21 cellular contexts compared by ENCODE assay signal in the genomic region with DNA sequence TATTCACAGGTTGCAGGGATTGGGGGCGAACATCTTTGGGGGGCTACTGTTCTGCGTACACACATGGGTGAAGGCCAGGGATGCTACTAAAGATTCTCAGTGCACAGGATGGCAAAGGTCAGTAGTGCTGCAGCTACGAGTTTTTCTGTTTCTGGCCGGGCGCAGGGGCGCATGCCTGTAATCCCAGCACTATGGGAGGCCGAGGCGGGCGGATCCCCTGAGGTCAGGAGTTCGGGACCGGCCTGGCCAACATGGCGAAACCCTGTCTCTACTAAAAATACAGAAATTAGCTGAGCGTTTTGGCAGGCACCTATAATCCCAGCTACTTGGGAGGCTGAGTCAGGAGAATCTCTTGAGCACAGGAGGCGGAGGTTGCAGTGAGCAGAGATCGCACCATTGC. TPM values are rescaled to one million over a fixed set of nuclear protein-coding genes. Genes with fewer than 3 reads are reported as not detected.
DNase-seq lines count a peak whose midpoint lies in the region; FAIRE-seq and TF ChIP-seq lines count a peak whose summit lies in the region.
"Had no signal": no experiment of that assay in that cellular context is flagged by ENCODE, and none has a peak within 500 bp of the region (broad histone marks: within the 10 kb centered on the region; RNA-seq: fewer than 3 reads in every experiment).

No MANE protein-coding gene starts in this region.

- H3K4me1 Mint-ChIP-seq in T-helper 2 cell treated with Interferon-gamma antibody and Interleukin-4, amounts not matched to agents 5 μg/mL and 100 μg/mL, for 36 hours (ENCODE audit: low read depth) = peaks cover 7% of the 10 kb centered on the region

- FAIRE-seq in H1 (lab: Jason Lieb, UNC) = no peak
- FAIRE-seq: A204.1, G401.6, GM12878, GM19239 had no signal

- peaks cover 3% of the 10 kb centered on the region for H3K27me3 Mint-ChIP-seq in T-helper 2 cell treated with Interferon-gamma antibody and Interleukin-4, amounts not matched to agents 5 μg/mL and 100 μg/mL, for 36 hours (ENCODE audit: low read depth)
- H3K27me3 Mint-ChIP-seq: CD4-positive, CD25-positive, alpha-beta regulatory T cell had no signal

- no peak overlapping the region for H4K8ac ChIP-seq in H1 (ENCODE audit: extremely low read depth, insufficient read depth, low read length)

- no peak overlapping the region for H3K4ac ChIP-seq in H1 (replicated peaks; ENCODE audit: insufficient read length, low read depth, low read length)

- no peak overlapping the region for H3K27ac ChIP-seq in H1 (ENCODE audit: low read depth, low read length)
- H3K27ac ChIP-seq: 22Rv1, BLaER1, C4-2B, GM23248 had no signal

- no peak overlapping the region for H2BK120ac ChIP-seq in H1 (replicated peaks; ENCODE audit: low read depth, low read length)

- no peak overlapping the region for H3K4me3 ChIP-seq in MG63
- H3K4me3 ChIP-seq in H1 (ENCODE audit: extremely low read depth in 1 of 4, insufficient read depth in 2 of 4, low read depth in 3 of 4, low read length in 4 of 4) = no peak overlapping the region
- H3K4me3 ChIP-seq: BLaER1, GM12878, GM23248 had no signal

- H2BK5ac ChIP-seq in H1 (ENCODE audit: low read depth, low read length) = no peak overlapping the region

- peaks cover 2% of the 10 kb centered on the region for H3K36me3 Mint-ChIP-seq in T-helper 2 cell treated with Interferon-gamma antibody and Interleukin-4, amounts not matched to agents 5 μg/mL and 100 μg/mL, for 36 hours (ENCODE audit: low read depth)
- H3K36me3 Mint-ChIP-seq: CD4-positive, CD25-positive, alpha-beta regulatory T cell; CD8-positive, alpha-beta T cell had no signal

- H3K27me3 ChIP-seq in MG63 = no peaks in the 10 kb centered on the region
- H3K27me3 ChIP-seq in H1 (replicated peaks in 1 of 4; ENCODE audit: control insufficient read depth in 3 of 4, extremely low read depth in 1 of 4, insufficient read depth in 3 of 4, low read length in 3 of 4) = peaks cover 0 to 7% (median 0%) of the 10 kb centered on the region in 4 experiments; a peak in 3 of 7 replicates

- peaks cover 12% of the 10 kb centered on the region; the same call in 1 of the 2 replicates for H3K23me2 ChIP-seq in H1 (ENCODE audit: low read depth, low read length)

- H4K91ac ChIP-seq in H1 (replicated peaks; ENCODE audit: insufficient read length, low read length) = no peak overlapping the region

- no peak overlapping the region for H3K9ac ChIP-seq in H1 (replicated peaks in 1 of 4; ENCODE audit: extremely low read depth in 1 of 4, low read depth in 3 of 4, low read length in 3 of 4)
- H3K9ac ChIP-seq: BLaER1, GM23248 had no signal

- H3K9me3 ChIP-seq in MG63 = no peaks in the 10 kb centered on the region
- H3K9me3 ChIP-seq in H1 (ENCODE audit: insufficient read depth in 2 of 2, low read depth in 1 of 2, low read length in 1 of 2) = no peaks in the 10 kb centered on the region
- H3K9me3 ChIP-seq: BLaER1, Caco-2 had no signal

- H3K14ac ChIP-seq in H1 (ENCODE audit: insufficient read length) = no peak overlapping the region

- TF ChIP-seq RAD21 in H1 (IDR thresholded peaks at IDR 0.05 in 1 of 2, conservative IDR thresholded peaks at IDR 0.05 in 1 of 2; ENCODE audit: low read depth in 2 of 2, low read length in 2 of 2) = no peak

- no peak overlapping the region for H3K56ac ChIP-seq in H1 (replicated peaks; ENCODE audit: insufficient read length, low read depth, low read length)

- no peak overlapping the region for H3K4me2 ChIP-seq in H1 (ENCODE audit: insufficient read depth in 1 of 2, low read depth in 2 of 2, low read length in 2 of 2)
- H3K4me2 ChIP-seq: BLaER1 had no signal

- no peak for TF ChIP-seq EP300 in H1 (IDR thresholded peaks at IDR 0.05; ENCODE audit: borderline replicate concordance in 1 of 2, low read depth in 2 of 2, low read length in 2 of 2)

- CTCF ChIA-PET in H1 (lab: Charles Lee; ENCODE audit: partially characterized antibody) = interaction anchor here (1.2 to 3.1 kb wide), 5 partner anchors 9 to 77 kb away, joined by 3 to 18 read pairs (median 6); no protein-coding TSS in a partner anchor

- peaks cover 3 to 9% (median 6%) of the 10 kb centered on the region in 4 experiments for H3K4me1 ChIP-seq in H1 (replicated peaks in 1 of 4; ENCODE audit: control insufficient read depth in 3 of 4, insufficient read depth in 4 of 4, low read length in 3 of 4)

- H2BK20ac ChIP-seq in H1 (ENCODE audit: low read length) = 0 out of 2 replicates have a peak overlapping the region, but pooled peaks have one; percentile 10

- DNase-seq in T-helper 2 cell treated with Interferon-gamma antibody and Interleukin-4, amounts not matched to agents 5 μg/mL and 100 μg/mL, for 36 hours (ENCODE audit: low spot score) = no peak
- DNase-seq in T-helper 2 cell (no peak), MG63 (peak; percentile 37), H1 (ENCODE audit: low read depth in 1 of 2, low spot score in 2 of 2) (no peak), activated T-cell treated with anti-CD3 and anti-CD28 coated beads for 4 hours (no peak), NCI-H2196 treated with DMSO at 0.1 percent for 48 hours (lab: John Stamatoyannopoulos, UW; ENCODE audit: unreplicated experiment) (no peak)
- DNase-seq: Caco-2; CD4-positive, CD25-positive, alpha-beta regulatory T cell; CD8-positive, alpha-beta T cell; DMS153; DND-41; GM23248; H9 had no signal

- WGBS in H1 (ENCODE audit: extremely low coverage in 1 of 2, insufficient coverage in 1 of 2, insufficient read length in 1 of 2, insufficient replicate concordance in 2 of 2, low coverage in 1 of 2, low lambda C conversion rate in 2 of 2, missing lambda C conversion rate in 1 of 2), 2 experiments = 87% methylated on average over 15 of the region's 15 CpGs; no CpG with 5 or more reads in 1 of the 2 experiments

- peaks cover 7 to 9% of the 10 kb centered on the region in 2 experiments; a peak in 3 of 4 replicates for H3K79me2 ChIP-seq in H1 (ENCODE audit: control insufficient read depth in 1 of 2, insufficient read depth in 2 of 2, low read length in 2 of 2)

- H3K27ac Mint-ChIP-seq in T-helper 2 cell treated with Interferon-gamma antibody and Interleukin-4, amounts not matched to agents 5 μg/mL and 100 μg/mL, for 36 hours = peak overlapping the region; percentile 2
- H3K27ac Mint-ChIP-seq: B cell; CD8-positive, alpha-beta T cell; H9 had no signal

- H2BK15ac ChIP-seq in H1 (ENCODE audit: low read length) = no peak overlapping the region

- peaks cover 9% of the 10 kb centered on the region for H3K36me3 ChIP-seq in MG63
- H3K36me3 ChIP-seq in H1 (ENCODE audit: control insufficient read depth in 2 of 4, insufficient read depth in 4 of 4, low read length in 3 of 4) = no peaks in the 10 kb centered on the region
- H3K36me3 ChIP-seq: BLaER1 had no signal

- H3K18ac ChIP-seq in H1 (ENCODE audit: extremely low read depth, low read length) = no peak overlapping the region

- TF ChIP-seq CTCF in H1 (IDR thresholded peaks at IDR 0.05; ENCODE audit: control extremely low read depth in 1 of 3, insufficient read depth in 1 of 3, low read depth in 1 of 3, low read length in 3 of 3) = no peak

- H2AK5ac ChIP-seq in H1 (ENCODE audit: low read depth, low read length) = no peak overlapping the region

- H3K79me1 ChIP-seq in H1 (ENCODE audit: low read depth, low read length) = peaks cover 3% of the 10 kb centered on the region; the same call in 1 of the 2 replicates

- H4K5ac ChIP-seq in H1 (ENCODE audit: insufficient read length, low read depth, low read length) = no peak overlapping the region

- no peak for TF ChIP-seq POLR2A in H1 (IDR thresholded peaks at IDR 0.05; ENCODE audit: control extremely low read depth in 1 of 2, low read depth in 2 of 2, low read length in 2 of 2)

- H2AFZ ChIP-seq in H1 (ENCODE audit: low read length) = no peak overlapping the region
- H2AFZ ChIP-seq: GM23248 had no signal

- no peak overlapping the region for H3K4me3 Mint-ChIP-seq in T-helper 2 cell treated with Interferon-gamma antibody and Interleukin-4, amounts not matched to agents 5 μg/mL and 100 μg/mL, for 36 hours
- H3K4me3 Mint-ChIP-seq: B cell; CD8-positive, alpha-beta T cell; H9 had no signal

- H3K9me3 Mint-ChIP-seq in T-helper 2 cell treated with Interferon-gamma antibody and Interleukin-4, amounts not matched to agents 5 μg/mL and 100 μg/mL, for 36 hours = no peaks in the 10 kb centered on the region
- H3K9me3 Mint-ChIP-seq: CD4-positive, CD25-positive, alpha-beta regulatory T cell; CD8-positive, alpha-beta T cell; H9 had no signal

- peaks cover 0 to 5% of the 10 kb centered on the region in 2 experiments for H4K20me1 ChIP-seq in H1 (replicated peaks in 1 of 2; ENCODE audit: control insufficient read depth in 1 of 2, insufficient read depth in 2 of 2, low read length in 2 of 2)

- POLR2A ChIA-PET in H1 (lab: Charles Lee; ENCODE audit: partially characterized antibody) = interaction anchor here (0.7 to 1.8 kb wide), 4 partner anchors 24 to 142 kb away, joined by 3 to 5 read pairs (median 4); partner anchors contain the start of genes RPS2, SYNGR3 and TRAF7

- no peak overlapping the region for H3K23ac ChIP-seq in H1 (ENCODE audit: insufficient read length)

- no peak overlapping the region for H2BK12ac ChIP-seq in H1 (ENCODE audit: low read depth, low read length)

RNA-seq across cellular contexts. Expression of gene ZNF598, which starts 3.9 kb away (rescaled TPM):
- 75.0 and 86.5 TPM in 2 replicates for total RNA-seq in MG63 (2014; rRNA removed; shearing (Covaris generic); ENCODE audit: low replicate concordance)
- 47.6 and 51.7 TPM in 2 replicates for total RNA-seq in H1 (2021; fragmentation: NEBNext Ultra II Directional; extraction: Animal tissue kit (Norgen Biotek cat#: 25700))
- polyA plus RNA-seq in H1 (2011; rRNA removed) = 29.3 and 43.0 TPM in 2 replicates
- polyA plus RNA-seq in H1 (2011; cell fraction: cytosol; rRNA removed) = 32.3 TPM
- 108 TPM for polyA plus RNA-seq in H1 (2011; cell fraction: nucleus; rRNA removed)
- polyA plus RNA-seq in H1 (2012, experiment 1 of 2) = 16.9 to 39.8 TPM (median 34.7 TPM) in 4 replicates
- 28.2 TPM for polyA plus RNA-seq in H1 (2012, experiment 2 of 2)
- 32.1 TPM for polyA plus RNA-seq in H1 (2013, experiment 1 of 2)
- 31.4 TPM for polyA plus RNA-seq in H1 (2013, experiment 2 of 2)
- 10.2 and 11.0 TPM in 2 replicates for polyA minus RNA-seq in H1 (2011; rRNA and poly(A)+ RNA removed)
- polyA minus RNA-seq in H1 (2011; cell fraction: cytosol; rRNA and poly(A)+ RNA removed) = 34.1 TPM
- 28.8 TPM for polyA minus RNA-seq in H1 (2011; cell fraction: nucleus; rRNA and poly(A)+ RNA removed)

RNA-seq across cellular contexts. Expression of gene NPW, which starts 6.1 kb away (rescaled TPM):
- total RNA-seq in MG63 (2014; rRNA removed; shearing (Covaris generic); ENCODE audit: low replicate concordance) = not detected in 2 replicates
- total RNA-seq in H1 (2021; fragmentation: NEBNext Ultra II Directional; extraction: Animal tissue kit (Norgen Biotek cat#: 25700)) = 8.1 and 10.3 TPM in 2 replicates
- polyA plus RNA-seq in H1 (2011; rRNA removed) = 4.0 and 7.8 TPM in 2 replicates
- 2.0 TPM for polyA plus RNA-seq in H1 (2011; cell fraction: cytosol; rRNA removed)
- polyA plus RNA-seq in H1 (2011; cell fraction: nucleus; rRNA removed) = 4.4 TPM
- polyA plus RNA-seq in H1 (2012, experiment 1 of 2) = 3.4 to 6.5 TPM (median 4.5 TPM) in 4 replicates
- polyA plus RNA-seq in H1 (2012, experiment 2 of 2) = 9.6 TPM
- 11.2 TPM for polyA plus RNA-seq in H1 (2013, experiment 1 of 2)
- polyA plus RNA-seq in H1 (2013, experiment 2 of 2) = 14.0 TPM
- polyA minus RNA-seq in H1 (2011; rRNA and poly(A)+ RNA removed) = not detected in 2 replicates
- 9.9 TPM for polyA minus RNA-seq in H1 (2011; cell fraction: cytosol; rRNA and poly(A)+ RNA removed)
- 1.4 TPM for polyA minus RNA-seq in H1 (2011; cell fraction: nucleus; rRNA and poly(A)+ RNA removed)
- total RNA-seq: CD4-positive, CD25-positive, alpha-beta regulatory T cell; CD8-positive, alpha-beta T cell; GM23248 had no signal
- polyA plus RNA-seq: CD4-positive, CD25-positive, alpha-beta regulatory T cell had no signal

RNA-seq across cellular contexts. Expression of gene NHERF2, which starts 13.2 kb away (rescaled TPM):
- 15.9 and 19.0 TPM in 2 replicates for total RNA-seq in MG63 (2014; rRNA removed; shearing (Covaris generic); ENCODE audit: low replicate concordance)
- 19.3 and 19.6 TPM in 2 replicates for total RNA-seq in H1 (2021; fragmentation: NEBNext Ultra II Directional; extraction: Animal tissue kit (Norgen Biotek cat#: 25700))
- 13.9 and 22.4 TPM in 2 replicates for polyA plus RNA-seq in H1 (2011; rRNA removed)
- 14.3 TPM for polyA plus RNA-seq in H1 (2011; cell fraction: cytosol; rRNA removed)
- polyA plus RNA-seq in H1 (2011; cell fraction: nucleus; rRNA removed) = 15.4 TPM
- 6.9 to 18.2 TPM (median 15.2 TPM) in 4 replicates for polyA plus RNA-seq in H1 (2012, experiment 1 of 2)
- 11.5 TPM for polyA plus RNA-seq in H1 (2012, experiment 2 of 2)
- 16.9 TPM for polyA plus RNA-seq in H1 (2013, experiment 1 of 2)
- polyA plus RNA-seq in H1 (2013, experiment 2 of 2) = 16.5 TPM
- 2.1 and 3.3 TPM in 2 replicates for polyA minus RNA-seq in H1 (2011; rRNA and poly(A)+ RNA removed)
- polyA minus RNA-seq in H1 (2011; cell fraction: cytosol; rRNA and poly(A)+ RNA removed) = 10.2 TPM
- 1.9 TPM for polyA minus RNA-seq in H1 (2011; cell fraction: nucleus; rRNA and poly(A)+ RNA removed)

RNA-seq across cellular contexts. Expression of gene SYNGR3, which starts 23.8 kb away (rescaled TPM):
- total RNA-seq in MG63 (2014; rRNA removed; shearing (Covaris generic); ENCODE audit: low replicate concordance) = 0.07 TPM in 1 of 2 replicates, not detected in the other
- 36.2 and 38.8 TPM in 2 replicates for total RNA-seq in H1 (2021; fragmentation: NEBNext Ultra II Directional; extraction: Animal tissue kit (Norgen Biotek cat#: 25700))
- polyA plus RNA-seq in H1 (2011; rRNA removed) = 49.9 and 72.3 TPM in 2 replicates
- polyA plus RNA-seq in H1 (2011; cell fraction: cytosol; rRNA removed) = 43.3 TPM
- 58.6 TPM for polyA plus RNA-seq in H1 (2011; cell fraction: nucleus; rRNA removed)
- 25.3 to 42.7 TPM (median 36.2 TPM) in 4 replicates for polyA plus RNA-seq in H1 (2012, experiment 1 of 2)
- polyA plus RNA-seq in H1 (2012, experiment 2 of 2) = 36.8 TPM
- 26.9 TPM for polyA plus RNA-seq in H1 (2013, experiment 1 of 2)
- 28.0 TPM for polyA plus RNA-seq in H1 (2013, experiment 2 of 2)
- polyA minus RNA-seq in H1 (2011; rRNA and poly(A)+ RNA removed) = 22.3 and 31.8 TPM in 2 replicates
- polyA minus RNA-seq in H1 (2011; cell fraction: cytosol; rRNA and poly(A)+ RNA removed) = 34.8 TPM
- polyA minus RNA-seq in H1 (2011; cell fraction: nucleus; rRNA and poly(A)+ RNA removed) = 32.6 TPM

RNA-seq across cellular contexts. Expression of gene GFER, which starts 29.5 kb away (rescaled TPM):
- 39.9 and 64.5 TPM in 2 replicates for total RNA-seq in MG63 (2014; rRNA removed; shearing (Covaris generic); ENCODE audit: low replicate concordance)
- total RNA-seq in H1 (2021; fragmentation: NEBNext Ultra II Directional; extraction: Animal tissue kit (Norgen Biotek cat#: 25700)) = 37.9 and 45.4 TPM in 2 replicates
- polyA plus RNA-seq in H1 (2011; rRNA removed) = 17.7 and 29.1 TPM in 2 replicates
- polyA plus RNA-seq in H1 (2011; cell fraction: cytosol; rRNA removed) = 19.6 TPM
- 36.4 TPM for polyA plus RNA-seq in H1 (2011; cell fraction: nucleus; rRNA removed)
- 34.2 to 52.3 TPM (median 47.8 TPM) in 4 replicates for polyA plus RNA-seq in H1 (2012, experiment 1 of 2)
- polyA plus RNA-seq in H1 (2012, experiment 2 of 2) = 63.8 TPM
- 33.8 TPM for polyA plus RNA-seq in H1 (2013, experiment 1 of 2)
- polyA plus RNA-seq in H1 (2013, experiment 2 of 2) = 33.2 TPM
- 7.9 and 10.7 TPM in 2 replicates for polyA minus RNA-seq in H1 (2011; rRNA and poly(A)+ RNA removed)
- polyA minus RNA-seq in H1 (2011; cell fraction: cytosol; rRNA and poly(A)+ RNA removed) = 21.6 TPM
- 22.6 TPM for polyA minus RNA-seq in H1 (2011; cell fraction: nucleus; rRNA and poly(A)+ RNA removed)
